In the genomic region with DNA sequence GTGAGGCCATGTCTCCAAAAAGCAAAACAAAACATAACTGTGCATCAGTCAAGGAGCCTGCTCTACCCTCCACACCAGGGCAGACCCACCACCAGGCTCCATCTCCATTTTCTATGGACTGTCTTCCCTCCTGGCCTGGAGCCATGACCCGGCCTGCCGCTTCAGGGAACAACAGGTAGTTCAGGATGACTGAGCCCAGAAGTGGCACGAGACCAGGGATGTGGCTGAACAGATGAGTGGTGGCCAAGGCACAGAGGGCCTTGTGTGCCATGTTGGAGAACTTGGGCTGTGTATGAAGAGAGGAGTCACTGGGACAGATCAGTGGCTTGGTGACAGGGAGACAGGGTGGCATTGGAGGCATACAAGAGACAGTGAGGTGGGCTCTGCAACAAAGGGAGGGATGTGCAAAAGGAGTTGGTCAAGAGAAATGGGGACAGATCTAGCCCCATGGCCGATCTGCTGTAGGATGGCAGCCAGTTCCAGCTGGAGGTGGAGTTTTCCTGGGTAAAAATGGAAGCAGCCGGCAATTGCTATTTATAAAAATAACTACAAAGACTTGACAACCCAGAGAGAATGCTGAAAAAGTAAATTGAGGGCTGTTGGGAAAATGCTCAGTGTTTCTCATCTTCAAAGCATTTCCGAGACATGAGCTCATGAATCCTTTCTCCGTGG, we compare ENCODE assay signal across 23 cellular contexts. TPM values are rescaled to one million over a fixed set of nuclear protein-coding genes. Genes with fewer than 3 reads are reported as not detected.
DNase-seq lines count a peak whose midpoint lies in the region; ATAC-seq and TF ChIP-seq lines count a peak whose summit lies in the region.
"Had no signal": no experiment of that assay in that cellular context is flagged by ENCODE, and none has a peak within 500 bp of the region (broad histone marks: within the 10 kb centered on the region; RNA-seq: fewer than 3 reads in every experiment).

No MANE protein-coding gene starts in this region.

- no peak overlapping the region for H3K4me3 ChIP-seq in right cardiac atrium (ENCODE audit: low read length)
- H3K4me3 ChIP-seq: cardiac muscle cell, GM12878, lower lobe of right lung, sigmoid colon had no signal

- TF ChIP-seq CTCF in glutamatergic neuron (IDR thresholded peaks at IDR 0.05; ENCODE audit: partially characterized antibody, unreplicated experiment), result no peak

- peaks cover 25% of the 10 kb centered on the region for H3K4me1 Mint-ChIP-seq in glutamatergic neuron (ENCODE audit: low read depth, unreplicated experiment)
- H3K4me1 Mint-ChIP-seq: B cell had no signal

- no peak overlapping the region for H3K27ac ChIP-seq in right cardiac atrium (ENCODE audit: low read length)
- H3K27ac ChIP-seq: cardiac muscle cell, lower lobe of right lung had no signal

- peak; percentile 39 for ATAC-seq in Right ventricle myocardium superior (ENCODE audit: poor library complexity)
- no peak for ATAC-seq in right cardiac atrium
- ATAC-seq in esophagus mucosa, result no peak
- ATAC-seq: activated CD4-positive, CD25-positive, alpha-beta regulatory T cell treated with anti-CD3 and anti-CD28 coated beads, Interleukin-2, amount 50 U/mL, for 24 hours; GM12878; HCT116; HepG2; lower lobe of right lung had no signal

- no peaks in the 10 kb centered on the region for H3K36me3 Mint-ChIP-seq in glutamatergic neuron (ENCODE audit: unreplicated experiment)
- H3K36me3 Mint-ChIP-seq: activated CD4-positive, alpha-beta memory T cell treated with anti-CD3 and anti-CD28 coated beads for 36 hours; type B pancreatic cell had no signal

- intact Hi-C loops in Right ventricle myocardium superior (cut with DNase I) (no loop called here), right cardiac atrium (cut with DNase I) (no loop called here)

- H3K27ac Mint-ChIP-seq in glutamatergic neuron (ENCODE audit: unreplicated experiment), result no peak overlapping the region
- H3K27ac Mint-ChIP-seq: activated CD4-positive, alpha-beta memory T cell treated with anti-CD3 and anti-CD28 coated beads for 36 hours; B cell; type B pancreatic cell had no signal

- H3K9me3 Mint-ChIP-seq in glutamatergic neuron (ENCODE audit: unreplicated experiment), result peaks cover 3% of the 10 kb centered on the region
- H3K9me3 Mint-ChIP-seq: activated CD4-positive, alpha-beta memory T cell treated with anti-CD3 and anti-CD28 coated beads for 36 hours; type B pancreatic cell had no signal

- DNase-seq in Right ventricle myocardium superior, result no peak
- DNase-seq in right cardiac atrium, result no peak
- peak; percentile 34 for DNase-seq in astrocyte of the hippocampus (ENCODE audit: low read depth, low spot score)
- DNase-seq in glutamatergic neuron, result no peak
- DNase-seq in middle frontal gyrus (ENCODE audit: extremely low spot score, low spot score), result no peak
- DNase-seq in DMS114 treated with DMSO at 0.1 percent for 48 hours (lab: John Stamatoyannopoulos, UW; ENCODE audit: unreplicated experiment), result no peak
- DNase-seq in H4 (ENCODE audit: low spot score), result no peak
- DNase-seq: activated CD4-positive, alpha-beta memory T cell treated with anti-CD3 and anti-CD28 coated beads for 36 hours; activated gamma-delta T cell; head of caudate nucleus; kidney glomerular epithelial cell; lower lobe of right lung; NCI-H2081 treated with DMSO at 0.1 percent for 48 hours; sigmoid colon; stimulated activated CD8-positive, alpha-beta memory T cell treated with anti-CD3 and anti-CD28 coated beads, Interleukin-4, amount 100 ng/mL, for 48 hours had no signal

- peaks cover 4% of the 10 kb centered on the region for H3K4me1 ChIP-seq in right cardiac atrium (ENCODE audit: control insufficient read depth, insufficient read depth, low read length)
- H3K4me1 ChIP-seq: lower lobe of right lung had no signal

- 73% methylated on average over 7 of the region's 7 CpGs for WGBS in right cardiac atrium

- no peaks in the 10 kb centered on the region for H3K27me3 ChIP-seq in right cardiac atrium (ENCODE audit: control insufficient read depth, insufficient read depth)
- H3K27me3 ChIP-seq: cardiac muscle cell, sigmoid colon had no signal

- peaks cover 2% of the 10 kb centered on the region for H3K27me3 Mint-ChIP-seq in glutamatergic neuron (ENCODE audit: unreplicated experiment)
- H3K27me3 Mint-ChIP-seq: activated CD4-positive, alpha-beta memory T cell treated with anti-CD3 and anti-CD28 coated beads for 36 hours had no signal

- H3K4me3 Mint-ChIP-seq in glutamatergic neuron (ENCODE audit: unreplicated experiment), result peak overlapping the region; percentile 26
- H3K4me3 Mint-ChIP-seq: activated CD4-positive, alpha-beta memory T cell treated with anti-CD3 and anti-CD28 coated beads for 36 hours; B cell; type B pancreatic cell had no signal

- H3K9me3 ChIP-seq in right cardiac atrium (ENCODE audit: control insufficient read depth, low read length), result no peaks in the 10 kb centered on the region
- H3K9me3 ChIP-seq: lower lobe of right lung, sigmoid colon had no signal

RNA-seq across cellular contexts. Expression of a gene that starts 35.0 kb away (rescaled TPM):
- 10.5 TPM for total RNA-seq in Right ventricle myocardium superior
- total RNA-seq in right cardiac atrium, result 10 to 100 TPM in 2 of 4 donors, 1 to 10 TPM in 2; 6.6 to 10.9 (median 9.9) TPM
- 10.7 TPM for polyA plus RNA-seq in right cardiac atrium
- 21.1 TPM for total RNA-seq in glutamatergic neuron (ENCODE audit: unreplicated experiment)
- 5.3 TPM for total RNA-seq in esophagus mucosa
- 16.1 and 17.2 TPM in 2 replicates for total RNA-seq in H4 (2014; rRNA removed; shearing (Covaris generic))

RNA-seq across cellular contexts. Expression of a gene that starts 45.8 kb away (rescaled TPM):
- 37.6 TPM for total RNA-seq in Right ventricle myocardium superior
- total RNA-seq in right cardiac atrium, result 10 to 100 TPM; 28.4 to 42.6 (median 38.7) TPM
- 6.5 TPM for polyA plus RNA-seq in right cardiac atrium
- total RNA-seq in glutamatergic neuron (ENCODE audit: unreplicated experiment), result 91.7 TPM
- total RNA-seq in esophagus mucosa, result 20.4 TPM
- total RNA-seq in H4 (2014; rRNA removed; shearing (Covaris generic)), result 11.9 and 15.1 TPM in 2 replicates
